Comparison of ENCODE assay signal across 8 cellular contexts in genomic region chr4:102827674-102828496, GRCh38. TPM values are rescaled to one million over a fixed set of nuclear protein-coding genes. Genes with fewer than 3 reads are reported as not detected.
DNase-seq lines count a peak whose midpoint lies in the region; ATAC-seq and TF ChIP-seq lines count a peak whose summit lies in the region.

No MANE protein-coding gene starts in this region.

- peaks cover 33% of the 10 kb centered on the region for H3F3A ChIP-seq in MM.1S (ENCODE audit: insufficient read depth, low read length)
- peaks cover 12% of the 10 kb centered on the region for H3F3A ChIP-seq in neural cell (ENCODE audit: insufficient read depth, low read length, poor library complexity, severe bottlenecking)

- H3K9me2 ChIP-seq in MM.1S (replicated peaks; ENCODE audit: insufficient read depth, low read length): no peaks in the 10 kb centered on the region
- H3K9me2 ChIP-seq in neural cell (ENCODE audit: insufficient read depth, low read length): no peaks in the 10 kb centered on the region

- peak overlapping the region; percentile 94 for H3K4me2 ChIP-seq in MM.1S (ENCODE audit: low read depth, low read length)
- H3K4me2 ChIP-seq in neural cell (ENCODE audit: low read length): peak overlapping the region; percentile 75

- H2AFZ ChIP-seq in MM.1S (ENCODE audit: low read length) (peak overlapping the region; percentile 51; the same call in 1 of the 2 replicates), neural cell (ENCODE audit: low read depth, low read length) (peak overlapping the region; percentile 96)

- peaks cover 18% of the 10 kb centered on the region; the same call in 1 of the 2 replicates for H3K4me1 ChIP-seq in MM.1S (ENCODE audit: low read length)

- H3K36me3 ChIP-seq in MM.1S (replicated peaks; ENCODE audit: insufficient read depth, low read length) (0 out of 2 replicates have a peak, but pooled peaks cover 8% of the 10 kb centered on the region), neural cell (ENCODE audit: insufficient read depth, low read length) (no peaks in the 10 kb centered on the region)

- H3K4me3 Mint-ChIP-seq in stimulated activated naive CD8-positive, alpha-beta T cell treated with anti-CD3 and anti-CD28 coated beads, Interleukin-15, amount 100 ng/mL, for 72 hours: no peak overlapping the region

- peak overlapping the region; percentile 100 for H3K27ac ChIP-seq in MM.1S (ENCODE audit: low read length)
- H3K27ac ChIP-seq in neural cell (ENCODE audit: low read length): peak overlapping the region; percentile 100

- peak; percentile 3 for TF ChIP-seq EP300 in neural cell (conservative IDR thresholded peaks at IDR 0.05; ENCODE audit: poor library complexity, severe bottlenecking)

- H3K79me2 ChIP-seq in MM.1S (ENCODE audit: low read length) (peaks cover 49% of the 10 kb centered on the region), neural cell (replicated peaks; ENCODE audit: insufficient read depth, low read length) (peaks cover 58% of the 10 kb centered on the region)

- no peaks in the 10 kb centered on the region for H3K27me3 Mint-ChIP-seq in stimulated activated naive CD8-positive, alpha-beta T cell treated with anti-CD3 and anti-CD28 coated beads, Interleukin-15, amount 100 ng/mL, for 72 hours

- H4K20me1 ChIP-seq in MM.1S (ENCODE audit: insufficient read depth, low read length): peaks cover 28% of the 10 kb centered on the region
- H4K20me1 ChIP-seq in neural cell (ENCODE audit: insufficient read depth): peaks cover 16% of the 10 kb centered on the region

- peak; percentile 19; the same call in 1 of the 2 replicates for TF ChIP-seq CTCF in MM.1S (IDR thresholded peaks at IDR 0.05; ENCODE audit: low read length)
- no peak for TF ChIP-seq CTCF in foreskin fibroblast (IDR thresholded peaks at IDR 0.05; ENCODE audit: low read depth, low read length)
- TF ChIP-seq CTCF in neural cell (IDR thresholded peaks at IDR 0.05; ENCODE audit: poor library complexity, severe bottlenecking): peak; percentile 49

- H3K9ac ChIP-seq in MM.1S (ENCODE audit: low read length) (peak overlapping the region; percentile 100), neural cell (ENCODE audit: low read length) (peak overlapping the region; percentile 100)

- no peaks in the 10 kb centered on the region for H3K9me3 Mint-ChIP-seq in stimulated activated naive CD8-positive, alpha-beta T cell treated with anti-CD3 and anti-CD28 coated beads, Interleukin-15, amount 100 ng/mL, for 72 hours

- TF ChIP-seq RAD21 in neural cell (conservative IDR thresholded peaks at IDR 0.05): peak; percentile 58

- H3K4me3 ChIP-seq in MM.1S (ENCODE audit: low read length): peak overlapping the region; percentile 84
- H3K4me3 ChIP-seq in foreskin fibroblast (ENCODE audit: low read depth in 1 of 2, low read length in 2 of 2): peak overlapping the region; percentile 54 to 90
- peak overlapping the region; percentile 90 for H3K4me3 ChIP-seq in neural cell (ENCODE audit: low read length)

- peak; percentile 82 for ATAC-seq in stimulated activated naive CD8-positive, alpha-beta T cell treated with anti-CD3 and anti-CD28 coated beads, Interleukin-15, amount 100 ng/mL, for 72 hours

- DNase-seq in GDM1 (lab: John Stamatoyannopoulos, UW) (peak; percentile 100), HCEC 1CT (peak; percentile 95), MM.1S (peak; percentile 100), SHP77 (lab: John Stamatoyannopoulos, UW) (peak; percentile 93 to 95), activated gamma-delta T cell (lab: John Stamatoyannopoulos, UW) (peak; percentile 91), foreskin fibroblast (peak; percentile 100)
- DNase-seq in stimulated activated naive CD8-positive, alpha-beta T cell treated with anti-CD3 and anti-CD28 coated beads, Interleukin-15, amount 100 ng/mL, for 72 hours: peak; percentile 98 to 99

- H3K9me3 ChIP-seq in MM.1S (replicated peaks; ENCODE audit: insufficient read depth, low read length) (no peaks in the 10 kb centered on the region), neural cell (ENCODE audit: low read length) (no peaks in the 10 kb centered on the region)

- H3K27me3 ChIP-seq in MM.1S (replicated peaks; ENCODE audit: insufficient read depth, low read length) (no peaks in the 10 kb centered on the region), neural cell (ENCODE audit: insufficient read depth, low read depth, low read length) (no peaks in the 10 kb centered on the region)

- H3K4me1 Mint-ChIP-seq in stimulated activated naive CD8-positive, alpha-beta T cell treated with anti-CD3 and anti-CD28 coated beads, Interleukin-15, amount 100 ng/mL, for 72 hours: peaks cover 32% of the 10 kb centered on the region

- H3K27ac Mint-ChIP-seq in stimulated activated naive CD8-positive, alpha-beta T cell treated with anti-CD3 and anti-CD28 coated beads, Interleukin-15, amount 100 ng/mL, for 72 hours: no peak overlapping the region

TF ChIP-seq in neural cell, 6 proteins besides CTCF, POLR2A, EP300 and RAD21:
- TF ChIP-seq MXI1 (conservative IDR thresholded peaks at IDR 0.05; ENCODE audit: poor library complexity, severe bottlenecking) (peak; percentile 96), TAF1 (IDR thresholded peaks at IDR 0.05; ENCODE audit: low read depth) (peak; percentile 17), SMC3 (conservative IDR thresholded peaks at IDR 0.05; ENCODE audit: poor library complexity) (peak; percentile 62), POLR2AphosphoS5 (IDR thresholded peaks at IDR 0.05) (peak; percentile 24), REST (IDR thresholded peaks at IDR 0.05; ENCODE audit: borderline replicate concordance) (peak; percentile 94), EZH2 (IDR thresholded peaks at IDR 0.05; ENCODE audit: borderline replicate concordance, insufficient read depth, low read length, poor library complexity, severe bottlenecking) (no peak)

RNA-seq across cellular contexts. Expression of gene UBE2D3, which starts 0.5 kb away (rescaled TPM):
- 352 and 373 TPM in 2 replicates for polyA plus RNA-seq in neural cell
- polyA minus RNA-seq in neural cell: 354 and 368 TPM in 2 replicates

RNA-seq across cellular contexts. Expression of gene CISD2, which starts 40.9 kb away (rescaled TPM):
- polyA plus RNA-seq in neural cell: 89.4 and 102 TPM in 2 replicates
- polyA minus RNA-seq in neural cell: 52.3 and 54.2 TPM in 2 replicates

Comparison
In these comparisons a context has a peak if more than half of its experiments do, and no peak if none do; other contexts are left out.
1. Peak in every context shown above with its lines: DNase-seq, ATAC-seq, H3K4me3 ChIP-seq and H3K27ac ChIP-seq.